In genomic region chr5:63125862-63126261, GRCh38 we compare ENCODE assay signal across 8 cellular contexts.
DNase-seq lines count a peak whose midpoint lies in the region; ATAC-seq and TF ChIP-seq lines count a peak whose summit lies in the region.

No MANE protein-coding gene starts in this region.

- H3K27me3 ChIP-seq in A673 (replicated peaks; ENCODE audit: insufficient read depth, low read depth, low read length, poor library complexity) (no peaks in the 10 kb centered on the region), uterus (no peaks in the 10 kb centered on the region)

- TF ChIP-seq POLR2A in uterus (IDR thresholded peaks at IDR 0.05): no peak

- H3K4me3 ChIP-seq in A673 (ENCODE audit: low read depth, low read length, poor library complexity, severe bottlenecking) (no peak overlapping the region), uterus (no peak overlapping the region)

- H3K9me3 Mint-ChIP-seq in chondrocyte (ENCODE audit: low read depth): no peaks in the 10 kb centered on the region

- H3K4me1 ChIP-seq in A673 (ENCODE audit: insufficient read depth, low read length, poor library complexity, severe bottlenecking) (peaks cover 7% of the 10 kb centered on the region), uterus (no peaks in the 10 kb centered on the region)

- H3K36me3 ChIP-seq in A673 (ENCODE audit: insufficient read depth, low read length, poor library complexity, severe bottlenecking): no peaks in the 10 kb centered on the region
- H3K36me3 ChIP-seq in uterus: no peaks in the 10 kb centered on the region

- POLR2A ChIA-PET in A673 (lab: Charles Lee; ENCODE audit: low non-redundant PET): no interaction called here

- no TSS peak for BruUV-seq in A673 (replicated peaks; lab: Mats Ljungman, UMichigan)

- H3K9me3 ChIP-seq in A673 (ENCODE audit: low read depth, low read length, poor library complexity, severe bottlenecking) (no peaks in the 10 kb centered on the region), uterus (peaks cover 0 to 3% of the 10 kb centered on the region in 2 donors)

- no peak overlapping the region for H3K27ac Mint-ChIP-seq in chondrocyte (ENCODE audit: unreplicated experiment)

- CTCF ChIA-PET in A673 (lab: Charles Lee): interaction anchor here (0.5 kb wide), 1 partner anchor 29 kb away, joined by 3 read pairs; no protein-coding TSS in a partner anchor

- ATAC-seq in GM18498 (IDR thresholded peaks at IDR 0.05; ENCODE audit: unreplicated experiment) (peak; percentile 82), HG02759 (IDR thresholded peaks at IDR 0.05; ENCODE audit: unreplicated experiment) (peak; percentile 88)

- H3K4me3 Mint-ChIP-seq in chondrocyte (ENCODE audit: unreplicated experiment): no peak overlapping the region

- intact Hi-C loops in A673 (cut with micrococcal nuclease; ENCODE audit: unreplicated experiment) (loop anchor here (2.0 to 5.0 kb wide), 2 partner anchors 276 to 837 kb away; partner anchors contain the start of gene HTR1A), uterus (cut with DNase I; ENCODE audit: low total_unique reads) (no loop called here)

- DNase-seq in A673 (ENCODE audit: low spot score) (peak; percentile 66), MV-4-11 (lab: John Stamatoyannopoulos, UW) (peak; percentile 36), chondrocyte (ENCODE audit: low spot score) (no peak), pulmonary artery endothelial cell (ENCODE audit: low read depth, low spot score) (peak; percentile 0), uterus (no peak), NCI-H187 (lab: John Stamatoyannopoulos, UW) (no peak)

- peaks cover 14% of the 10 kb centered on the region for H3K4me1 Mint-ChIP-seq in chondrocyte (ENCODE audit: low read depth)

- H3K27ac ChIP-seq in A673 (ENCODE audit: low read depth, low read length, poor library complexity, severe bottlenecking) (no peak overlapping the region), uterus (no peak overlapping the region)

- no peaks in the 10 kb centered on the region for H3K36me3 Mint-ChIP-seq in chondrocyte (ENCODE audit: low read depth)

- TF ChIP-seq CTCF in A673 (conservative IDR thresholded peaks at IDR 0.05; ENCODE audit: low read depth, low read length): peak; percentile 62
- TF ChIP-seq CTCF in chondrocyte (IDR thresholded peaks at IDR 0.05): peak; percentile 80
- TF ChIP-seq CTCF in uterus (IDR thresholded peaks at IDR 0.05): no peak

- peaks cover 6% of the 10 kb centered on the region for H3K27me3 Mint-ChIP-seq in chondrocyte (ENCODE audit: low read depth)

Comparison
In these comparisons a context has a peak if more than half of its experiments do, and no peak if none do; other contexts are left out.
1. DNase-seq: peak in A673 (single experiment), MV-4-11 (single experiment) and pulmonary artery endothelial cell (single experiment); none in chondrocyte (single experiment), uterus (0 of 2) and NCI-H187 (0 of 2).
2. CTCF ChIP-seq: peak in A673 (single experiment) and chondrocyte (single experiment); none in uterus (0 of 4).